In the genomic region with DNA sequence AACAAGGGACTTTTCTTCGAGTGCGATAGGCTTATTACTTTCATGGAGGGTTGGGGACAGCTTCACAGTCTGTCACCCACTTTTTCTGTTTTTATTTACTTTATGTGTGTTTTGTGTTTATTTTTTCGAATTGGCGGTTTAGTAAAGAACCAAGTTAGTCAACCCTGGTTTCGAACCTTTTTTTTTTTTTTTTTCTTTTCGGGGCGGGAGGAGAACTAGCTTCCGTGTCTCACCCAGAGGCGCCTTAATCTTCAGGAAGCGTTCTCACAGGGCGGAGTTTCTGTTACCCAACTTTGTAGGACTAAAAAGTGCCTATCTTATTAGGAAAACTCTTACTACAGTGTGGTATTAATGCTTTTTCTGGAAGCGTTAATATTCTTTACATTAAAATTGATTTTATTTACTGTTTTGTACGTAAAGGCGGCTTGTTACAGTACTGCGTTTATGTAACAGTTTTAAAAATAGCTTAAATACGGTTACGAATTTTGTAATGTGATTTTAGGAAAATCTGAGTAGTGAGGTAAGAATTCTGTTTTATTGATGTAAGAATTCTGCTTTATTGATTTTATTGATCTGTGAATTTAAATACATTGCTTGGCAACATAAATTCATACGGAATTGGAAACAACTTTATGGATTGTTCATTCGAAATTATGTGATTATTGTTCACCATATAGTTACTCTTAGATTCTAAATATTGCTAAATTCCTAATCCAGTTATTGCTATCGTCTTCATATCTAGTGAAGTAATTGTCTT, we compare ENCODE assay signal across 8 cellular contexts.
DNase-seq lines count a peak whose midpoint lies in the region; ATAC-seq and TF ChIP-seq lines count a peak whose summit lies in the region.

No MANE protein-coding gene starts in this region.

- peak overlapping the region; percentile 73 for H3K4me2 ChIP-seq in parathyroid adenoma (ENCODE audit: low read length)

- DNase-seq in activated T-cell treated with anti-CD3 and anti-CD28 coated beads, Interleukin-2, amount 50 U/mL, for 24 hours, result no peak
- no peak for DNase-seq in activated T-cell treated with anti-CD3 and anti-CD28 coated beads, Interleukin-2, amount 50 U/mL, for 1 hour
- DNase-seq in NCI-H526 (lab: John Stamatoyannopoulos, UW), result peak; percentile 27 to 52
- DNase-seq in glomerular visceral epithelial cell (ENCODE audit: extremely low spot score), result peak; percentile 60

- peak overlapping the region; percentile 99 for H3K27ac Mint-ChIP-seq in activated T-cell treated with anti-CD3 and anti-CD28 coated beads, Interleukin-2, amount 50 U/mL, for 24 hours
- H3K27ac Mint-ChIP-seq in activated naive CD4-positive, alpha-beta T cell treated with anti-CD3 and anti-CD28 coated beads, Interleukin-2, amount 50 U/mL, for 24 hours, result peak overlapping the region; percentile 99

- peaks cover 49% of the 10 kb centered on the region for H3K79me2 ChIP-seq in parathyroid adenoma

- peak overlapping the region; percentile 98 for H3K27ac ChIP-seq in parathyroid adenoma

- no peak for TF ChIP-seq CTCF in parathyroid adenoma (IDR thresholded peaks at IDR 0.05)

- H3K9ac ChIP-seq in parathyroid adenoma, result peak overlapping the region; percentile 99

- no peaks in the 10 kb centered on the region for H3K9me3 ChIP-seq in parathyroid adenoma (ENCODE audit: control insufficient read depth, low read length)

- H2AFZ ChIP-seq in parathyroid adenoma, result peak overlapping the region; percentile 91

- H3K9me3 Mint-ChIP-seq in activated T-cell treated with anti-CD3 and anti-CD28 coated beads, Interleukin-2, amount 50 U/mL, for 24 hours, result no peaks in the 10 kb centered on the region
- H3K9me3 Mint-ChIP-seq in activated naive CD4-positive, alpha-beta T cell treated with anti-CD3 and anti-CD28 coated beads, Interleukin-2, amount 50 U/mL, for 24 hours, result no peaks in the 10 kb centered on the region

- H3K27me3 ChIP-seq in parathyroid adenoma (ENCODE audit: control insufficient read depth, insufficient read depth, low read length), result no peaks in the 10 kb centered on the region

- peaks cover 27% of the 10 kb centered on the region for H3K4me1 ChIP-seq in parathyroid adenoma

- no peaks in the 10 kb centered on the region for H3K36me3 ChIP-seq in parathyroid adenoma (ENCODE audit: control insufficient read depth, insufficient read depth, low read length)

- H3K4me1 Mint-ChIP-seq in activated T-cell treated with anti-CD3 and anti-CD28 coated beads, Interleukin-2, amount 50 U/mL, for 24 hours (ENCODE audit: low read depth), result peaks cover 44% of the 10 kb centered on the region
- peaks cover 44% of the 10 kb centered on the region for H3K4me1 Mint-ChIP-seq in activated naive CD4-positive, alpha-beta T cell treated with anti-CD3 and anti-CD28 coated beads, Interleukin-2, amount 50 U/mL, for 24 hours

- peaks cover 62% of the 10 kb centered on the region for H3K36me3 Mint-ChIP-seq in activated T-cell treated with anti-CD3 and anti-CD28 coated beads, Interleukin-2, amount 50 U/mL, for 24 hours (ENCODE audit: low read depth)
- peaks cover 13% of the 10 kb centered on the region for H3K36me3 Mint-ChIP-seq in activated naive CD4-positive, alpha-beta T cell treated with anti-CD3 and anti-CD28 coated beads, Interleukin-2, amount 50 U/mL, for 24 hours

- ATAC-seq in HG02852 (IDR thresholded peaks at IDR 0.05; ENCODE audit: unreplicated experiment) (peak; percentile 28), HG03520 (IDR thresholded peaks at IDR 0.05; ENCODE audit: unreplicated experiment) (no peak)

- H3K4me3 ChIP-seq in parathyroid adenoma (ENCODE audit: low read depth, low read length), result peak overlapping the region; percentile 97

- peak overlapping the region; percentile 98 for H3K4me3 Mint-ChIP-seq in activated T-cell treated with anti-CD3 and anti-CD28 coated beads, Interleukin-2, amount 50 U/mL, for 24 hours
- peak overlapping the region; percentile 100 for H3K4me3 Mint-ChIP-seq in activated naive CD4-positive, alpha-beta T cell treated with anti-CD3 and anti-CD28 coated beads, Interleukin-2, amount 50 U/mL, for 24 hours

- H3K27me3 Mint-ChIP-seq in activated T-cell treated with anti-CD3 and anti-CD28 coated beads, Interleukin-2, amount 50 U/mL, for 24 hours, result no peaks in the 10 kb centered on the region
- H3K27me3 Mint-ChIP-seq in activated naive CD4-positive, alpha-beta T cell treated with anti-CD3 and anti-CD28 coated beads, Interleukin-2, amount 50 U/mL, for 24 hours, result no peaks in the 10 kb centered on the region

Comparison
In these comparisons a context has a peak if more than half of its experiments do, and no peak if none do; other contexts are left out.
1. DNase-seq: peak in NCI-H526 (2 of 2) and glomerular visceral epithelial cell (single experiment); none in activated T-cell treated with anti-CD3 and anti-CD28 coated beads, Interleukin-2, amount 50 U/mL, for 24 hours (single experiment) and activated T-cell treated with anti-CD3 and anti-CD28 coated beads, Interleukin-2, amount 50 U/mL, for 1 hour (single experiment).